Comparison of ENCODE assay signal across 25 cellular contexts in genomic region chr1:7524681-7525340, GRCh38.
A peak's percentile ranks its signal among the peaks of the same experiment; 100 is the strongest.
DNase-seq lines count a peak whose midpoint lies in the region; ATAC-seq, FAIRE-seq and TF ChIP-seq lines count a peak whose summit lies in the region.
"Had no signal": no experiment of that assay in that cellular context is flagged by ENCODE, and none has a peak within 500 bp of the region (broad histone marks: within the 10 kb centered on the region; RNA-seq: fewer than 3 reads in every experiment).

No MANE protein-coding gene starts in this region.

- no peak overlapping the region for H2AFZ ChIP-seq in SK-N-SH (ENCODE audit: low read depth)
- H2AFZ ChIP-seq: GM23248 had no signal

- no peaks in the 10 kb centered on the region for H3K79me2 ChIP-seq in SK-N-SH (ENCODE audit: insufficient read depth)

- no peaks in the 10 kb centered on the region for H3K27me3 ChIP-seq in SK-N-SH (ENCODE audit: insufficient read depth)
- H3K27me3 ChIP-seq in lower lobe of right lung (ENCODE audit: low read depth): peaks cover 3% of the 10 kb centered on the region
- H3K27me3 ChIP-seq in spleen (replicated peaks in 1 of 7): no peaks in the 10 kb centered on the region
- H3K27me3 ChIP-seq: BLaER1 had no signal

- TF ChIP-seq EP300 in SK-N-SH (IDR thresholded peaks at IDR 0.05; ENCODE audit: borderline replicate concordance in 1 of 2, low read depth in 1 of 2, low read length in 1 of 2): no peak

- H3K27ac ChIP-seq in SK-N-SH (ENCODE audit: low read depth in 2 of 2, low read length in 1 of 2) (peak overlapping the region in 1 of 2 experiments; percentile 53; a peak in 2 of 4 replicates), kidney (ENCODE audit: low read depth in 2 of 2, low read length in 2 of 2) (no peak overlapping the region), lower lobe of right lung (no peak overlapping the region), spleen (no peak overlapping the region)
- H3K27ac ChIP-seq: 22Rv1, BLaER1, C4-2B, GM23248 had no signal

- TF ChIP-seq CTCF in SK-N-SH (IDR thresholded peaks at IDR 0.05) (no peak), kidney (IDR thresholded peaks at IDR 0.05; ENCODE audit: borderline replicate concordance, extremely low read depth, insufficient read depth) (no peak), lower lobe of right lung (IDR thresholded peaks at IDR 0.05) (no peak), spleen (IDR thresholded peaks at IDR 0.05 in 8 of 11, conservative IDR thresholded peaks at IDR 0.05 in 3 of 11) (no peak)

- CTCF ChIA-PET in SK-N-SH (lab: Yijun Ruan, JAX): interaction anchor here (1.2 to 1.4 kb wide), 3 partner anchors 13 to 482 kb away, joined by 3 to 4 read pairs (median 3); no protein-coding TSS in a partner anchor

- H3K36me3 ChIP-seq in SK-N-SH (replicated peaks in 1 of 2; ENCODE audit: control insufficient read depth in 1 of 2, insufficient read depth in 2 of 2, low read length in 1 of 2) (no peaks in the 10 kb centered on the region), kidney (ENCODE audit: control insufficient read depth in 1 of 2, insufficient read depth in 2 of 2, low read length in 2 of 2) (no peaks in the 10 kb centered on the region), lower lobe of right lung (no peaks in the 10 kb centered on the region), spleen (no peaks in the 10 kb centered on the region)
- H3K36me3 ChIP-seq: BLaER1 had no signal

- POLR2A ChIA-PET in SK-N-SH (lab: Yijun Ruan, JAX): no interaction called here

- no peaks in the 10 kb centered on the region for H3K9me2 ChIP-seq in SK-N-SH

- no peak for TF ChIP-seq RAD21 in SK-N-SH (IDR thresholded peaks at IDR 0.05; ENCODE audit: low read length)

- H3K4me1 ChIP-seq in SK-N-SH (ENCODE audit: control insufficient read depth in 1 of 2, insufficient read depth in 2 of 2, low read depth in 1 of 2, low read length in 1 of 2) (peaks cover 10 to 38% of the 10 kb centered on the region in 2 experiments; a peak in 3 of 4 replicates), kidney (ENCODE audit: control insufficient read depth in 1 of 2, insufficient read depth in 1 of 2, low read depth in 1 of 2, low read length in 2 of 2) (no peaks in the 10 kb centered on the region), lower lobe of right lung (no peaks in the 10 kb centered on the region), spleen (no peaks in the 10 kb centered on the region)
- H3K4me1 ChIP-seq: BLaER1 had no signal

- no peaks in the 10 kb centered on the region for H4K20me1 ChIP-seq in SK-N-SH (ENCODE audit: insufficient read depth)
- H4K20me1 ChIP-seq: BLaER1 had no signal

- ATAC-seq in SK-N-SH treated with all-trans-retinoic acid at 6 μM for 48 hours (no peak), lower lobe of right lung (peak in 1 of 2 donors; percentile 16), HG03378 (IDR thresholded peaks at IDR 0.05; ENCODE audit: unreplicated experiment) (no peak)
- ATAC-seq: CD8-positive, alpha-beta T cell; GM12878; HCT116 had no signal

- FAIRE-seq in kidney (lab: Jason Lieb, UNC): no peak
- FAIRE-seq: A204.1, D721Med, GM12878, GM19239, H1 had no signal

- TF ChIP-seq POLR2A in spleen (IDR thresholded peaks at IDR 0.05): no peak

- H3K9me3 ChIP-seq in SK-N-SH (no peaks in the 10 kb centered on the region), kidney (ENCODE audit: control insufficient read depth in 1 of 2, low read length in 2 of 2) (no peaks in the 10 kb centered on the region), lower lobe of right lung (no peaks in the 10 kb centered on the region), spleen (no peaks in the 10 kb centered on the region)
- H3K9me3 ChIP-seq: BLaER1 had no signal

- intact Hi-C loops in kidney (cut with DNase I) (no loop called here), lower lobe of right lung (cut with DNase I) (no loop called here), spleen (cut with DNase I; ENCODE audit: low total_unique reads) (no loop called here)

- DNase-seq in SK-N-SH (peak; percentile 40), kidney (peak; percentile 50), lower lobe of right lung (peak; percentile 35), spleen (peak; percentile 43), SHP77 treated with DMSO at 0.1 percent for 48 hours (lab: John Stamatoyannopoulos, UW) (no peak), occipital lobe (lab: John Stamatoyannopoulos, UW) (no peak)
- DNase-seq: CD4-positive, CD25-positive, alpha-beta regulatory T cell; CD8-positive, alpha-beta T cell; DMS 273 treated with DMSO at 0.1 percent for 48 hours; DMS79; EL; GDM1; GM23248; H9 had no signal

- WGBS in SK-N-SH (ENCODE audit: low lambda C conversion rate): 96% methylated on average over 9 of the region's 14 CpGs
- 90 to 94% (median 90%) methylated on average over 14 of the region's 14 CpGs for WGBS in spleen, 5 donors

- no peak overlapping the region for H3K4me3 ChIP-seq in SK-N-SH (ENCODE audit: low read depth in 2 of 2, low read length in 1 of 2)
- H3K4me3 ChIP-seq in kidney (ENCODE audit: low read length in 2 of 2): no peak overlapping the region
- no peak overlapping the region for H3K4me3 ChIP-seq in lower lobe of right lung
- H3K4me3 ChIP-seq in spleen: no peak overlapping the region
- H3K4me3 ChIP-seq: BLaER1, GM12878, GM23248 had no signal

- H3K4me2 ChIP-seq in SK-N-SH: no peak overlapping the region
- H3K4me2 ChIP-seq: BLaER1 had no signal

- no peaks in the 10 kb centered on the region for H3F3A ChIP-seq in SK-N-SH (replicated peaks; ENCODE audit: insufficient read depth)

- H3K9ac ChIP-seq in SK-N-SH (no peak overlapping the region), kidney (ENCODE audit: low read length in 2 of 2) (no peak overlapping the region)
- H3K9ac ChIP-seq: BLaER1, GM23248 had no signal

TF ChIP-seq in SK-N-SH, 30 proteins besides CTCF, POLR2A, EP300 and RAD21 (continues in another document):
- no peak for TF ChIP-seq MEF2A (IDR thresholded peaks at IDR 0.05; ENCODE audit: borderline replicate concordance, low read depth)
- no peak for TF ChIP-seq TAF1 (IDR thresholded peaks at IDR 0.05; ENCODE audit: borderline replicate concordance, low read depth, low read length)
- no peak for TF ChIP-seq GABPA (IDR thresholded peaks at IDR 0.05; ENCODE audit: low read depth)
- no peak for TF ChIP-seq SMC3 (IDR thresholded peaks at IDR 0.05; ENCODE audit: low read depth, low read length)
- TF ChIP-seq TCF12 (IDR thresholded peaks at IDR 0.05): no peak
- no peak for TF ChIP-seq RCOR1 (IDR thresholded peaks at IDR 0.05; ENCODE audit: low read length)
- TF ChIP-seq FOSL2 (IDR thresholded peaks at IDR 0.05; ENCODE audit: borderline replicate concordance, low read depth): no peak

TF ChIP-seq in SK-N-SH treated with all-trans-retinoic acid at 6 μM for 48 hours, 23 proteins besides CTCF, POLR2A, EP300 and RAD21 (continues in another document):
- no peak for TF ChIP-seq ZFP30 (CRISPR knock-in tag; IDR thresholded peaks at IDR 0.05)
- TF ChIP-seq TCF4 (CRISPR knock-in tag; IDR thresholded peaks at IDR 0.05; ENCODE audit: borderline replicate concordance): no peak
- no peak for TF ChIP-seq ISL1 (CRISPR knock-in tag; IDR thresholded peaks at IDR 0.05)
- TF ChIP-seq PATZ1 (CRISPR knock-in tag; IDR thresholded peaks at IDR 0.05; ENCODE audit: borderline replicate concordance): no peak
- no peak for TF ChIP-seq SNAI2 (CRISPR knock-in tag; IDR thresholded peaks at IDR 0.05)
- TF ChIP-seq ZNF565 (CRISPR knock-in tag; conservative IDR thresholded peaks at IDR 0.05; ENCODE audit: low read depth): no peak
- no peak for TF ChIP-seq TSHZ2 (CRISPR knock-in tag; IDR thresholded peaks at IDR 0.05)
- TF ChIP-seq OSR1 (CRISPR knock-in tag; IDR thresholded peaks at IDR 0.05): no peak
- TF ChIP-seq CSDC2 (CRISPR knock-in tag; IDR thresholded peaks at IDR 0.05): no peak
- no peak for TF ChIP-seq BACH2 (CRISPR knock-in tag; IDR thresholded peaks at IDR 0.05; ENCODE audit: borderline replicate concordance)
- no peak for TF ChIP-seq ZFP3 (CRISPR knock-in tag; IDR thresholded peaks at IDR 0.05)
- TF ChIP-seq ARNTL (CRISPR knock-in tag; IDR thresholded peaks at IDR 0.05; ENCODE audit: borderline replicate concordance, low read depth): no peak
- TF ChIP-seq ZNF8 (CRISPR knock-in tag; IDR thresholded peaks at IDR 0.05): no peak
- TF ChIP-seq ZNF70 (CRISPR knock-in tag; IDR thresholded peaks at IDR 0.05): no peak
- no peak for TF ChIP-seq RARB (CRISPR knock-in tag; IDR thresholded peaks at IDR 0.05)

Comparison
In these comparisons a context has a peak if more than half of its experiments do, and no peak if none do; other contexts are left out.
1. DNase-seq: peak in SK-N-SH (single experiment), kidney (single experiment), lower lobe of right lung (single experiment) and spleen (single experiment); none in SHP77 treated with DMSO at 0.1 percent for 48 hours (single experiment) and occipital lobe (single experiment).